ENCODE assay signal across 14 cellular contexts in genomic region chr2:73063472-73063871, GRCh38. TPM values are rescaled to one million over a fixed set of nuclear protein-coding genes. Genes with fewer than 3 reads are reported as not detected.
A peak's percentile ranks its signal among the peaks of the same experiment; 100 is the strongest.
DNase-seq lines count a peak whose midpoint lies in the region; ATAC-seq and TF ChIP-seq lines count a peak whose summit lies in the region.
"Had no signal": no experiment of that assay in that cellular context is flagged by ENCODE, and none has a peak within 500 bp of the region (broad histone marks: within the 10 kb centered on the region; RNA-seq: fewer than 3 reads in every experiment).

No MANE protein-coding gene starts in this region.

- no peak overlapping the region for H3K4me3 ChIP-seq in CD8-positive, alpha-beta memory T cell (ENCODE audit: low read length)
- H3K4me3 ChIP-seq in PC-9 (no peak overlapping the region), neuronal stem cell (ENCODE audit: low read length in 2 of 2) (no peak overlapping the region)
- H3K4me3 ChIP-seq: pancreas, testis had no signal

- H3K27ac Mint-ChIP-seq in CD8-positive, alpha-beta memory T cell: no peak overlapping the region
- peak overlapping the region; percentile 67 for H3K27ac Mint-ChIP-seq in dendritic cell treated with granulocyte-macrophage colony-stimulating factor and Interleukin-4, amounts not matched to agents 40 ng/mL and 50 ng/mL, for 4 days
- H3K27ac Mint-ChIP-seq: activated naive CD8-positive, alpha-beta T cell treated with anti-CD3 and anti-CD28 coated beads for 36 hours; T-helper 1 cell treated with Interleukin-12 subunit alpha and Interleukin-12 subunit beta and Interleukin-4 antibody, amounts not matched to agents 30 μg/mL and 1 μg/mL, for 36 hours had no signal

- peaks cover 16% of the 10 kb centered on the region for H3K79me2 ChIP-seq in PC-9 (ENCODE audit: low read depth)

- no peak overlapping the region for H4K8ac ChIP-seq in neuronal stem cell (ENCODE audit: low read depth, low read length)

- TF ChIP-seq CTCF in PC-9 (conservative IDR thresholded peaks at IDR 0.05): no peak

- peak overlapping the region; percentile 12 for H3K27ac ChIP-seq in CD8-positive, alpha-beta memory T cell (ENCODE audit: low read depth, low read length)
- H3K27ac ChIP-seq in PC-9 (peak overlapping the region; percentile 68), neuronal stem cell (replicated peaks; ENCODE audit: low read length) (no peak overlapping the region)
- H3K27ac ChIP-seq: pancreas, testis had no signal

- H3K9ac ChIP-seq in neuronal stem cell (ENCODE audit: low read depth, low read length, poor library complexity): no peak overlapping the region

- no peaks in the 10 kb centered on the region for H3K4me1 ChIP-seq in CD8-positive, alpha-beta memory T cell (ENCODE audit: insufficient read depth, low read length)
- H3K4me1 ChIP-seq in PC-9 (replicated peaks; ENCODE audit: insufficient read depth): peaks cover 25% of the 10 kb centered on the region
- H3K4me1 ChIP-seq in neuronal stem cell (ENCODE audit: control insufficient read depth in 2 of 2, insufficient read depth in 1 of 2, low read depth in 1 of 2, low read length in 2 of 2): peaks cover 8% of the 10 kb centered on the region in 2 donors
- H3K4me1 ChIP-seq: pancreas, testis had no signal

- H2AK5ac ChIP-seq in neuronal stem cell (ENCODE audit: low read depth, low read length): no peak overlapping the region

- no peaks in the 10 kb centered on the region for H4K20me1 ChIP-seq in PC-9 (ENCODE audit: insufficient read depth)

- H3K14ac ChIP-seq in neuronal stem cell (ENCODE audit: low read length): no peak overlapping the region

- H2BK120ac ChIP-seq in neuronal stem cell (ENCODE audit: low read depth, low read length): no peak overlapping the region

- no peak overlapping the region for H3K23ac ChIP-seq in neuronal stem cell (ENCODE audit: low read depth, low read length, poor library complexity)

- H3K9me3 ChIP-seq in CD8-positive, alpha-beta memory T cell (ENCODE audit: low read length): no peaks in the 10 kb centered on the region
- no peaks in the 10 kb centered on the region for H3K9me3 ChIP-seq in PC-9 (ENCODE audit: insufficient read depth, low read depth)
- no peaks in the 10 kb centered on the region for H3K9me3 ChIP-seq in neuronal stem cell (replicated peaks in 1 of 2; ENCODE audit: control insufficient read depth in 2 of 2, insufficient read depth in 1 of 2, low read depth in 1 of 2, low read length in 2 of 2)
- H3K9me3 ChIP-seq: pancreas, testis had no signal

- H2BK5ac ChIP-seq in neuronal stem cell (ENCODE audit: low read length): no peak overlapping the region

- no TSS peak for BruUV-seq in PC-9 (replicated peaks; lab: Mats Ljungman, UMichigan)

- peaks cover 12% of the 10 kb centered on the region; the same call in 1 of the 2 replicates for H3F3A ChIP-seq in PC-9 (ENCODE audit: insufficient read depth, low read depth)

- peaks cover 9 to 11% (median 10%) of the 10 kb centered on the region in 3 donors for H3K4me1 Mint-ChIP-seq in CD8-positive, alpha-beta memory T cell
- H3K4me1 Mint-ChIP-seq in dendritic cell treated with granulocyte-macrophage colony-stimulating factor and Interleukin-4, amounts not matched to agents 40 ng/mL and 50 ng/mL, for 4 days (ENCODE audit: low read depth): peaks cover 61% of the 10 kb centered on the region

- no peaks in the 10 kb centered on the region for H3K9me3 Mint-ChIP-seq in CD8-positive, alpha-beta memory T cell
- H3K9me3 Mint-ChIP-seq in dendritic cell treated with granulocyte-macrophage colony-stimulating factor and Interleukin-4, amounts not matched to agents 40 ng/mL and 50 ng/mL, for 4 days: peaks cover 4% of the 10 kb centered on the region
- H3K9me3 Mint-ChIP-seq: activated naive CD8-positive, alpha-beta T cell treated with anti-CD3 and anti-CD28 coated beads for 36 hours; T-helper 1 cell treated with Interleukin-12 subunit alpha and Interleukin-12 subunit beta and Interleukin-4 antibody, amounts not matched to agents 30 μg/mL and 1 μg/mL, for 36 hours had no signal

- H3K79me1 ChIP-seq in neuronal stem cell (ENCODE audit: low read depth, low read length): no peaks in the 10 kb centered on the region

- H3K9me2 ChIP-seq in PC-9 (ENCODE audit: insufficient read depth): no peaks in the 10 kb centered on the region

- no peaks in the 10 kb centered on the region for H3K27me3 Mint-ChIP-seq in CD8-positive, alpha-beta memory T cell
- no peaks in the 10 kb centered on the region for H3K27me3 Mint-ChIP-seq in dendritic cell treated with granulocyte-macrophage colony-stimulating factor and Interleukin-4, amounts not matched to agents 40 ng/mL and 50 ng/mL, for 4 days
- H3K27me3 Mint-ChIP-seq: activated naive CD8-positive, alpha-beta T cell treated with anti-CD3 and anti-CD28 coated beads for 36 hours had no signal

- no peak overlapping the region for H3K4me3 Mint-ChIP-seq in CD8-positive, alpha-beta memory T cell
- no peak overlapping the region for H3K4me3 Mint-ChIP-seq in dendritic cell treated with granulocyte-macrophage colony-stimulating factor and Interleukin-4, amounts not matched to agents 40 ng/mL and 50 ng/mL, for 4 days
- H3K4me3 Mint-ChIP-seq: activated naive CD8-positive, alpha-beta T cell treated with anti-CD3 and anti-CD28 coated beads for 36 hours; T-helper 1 cell treated with Interleukin-12 subunit alpha and Interleukin-12 subunit beta and Interleukin-4 antibody, amounts not matched to agents 30 μg/mL and 1 μg/mL, for 36 hours had no signal

- no peak overlapping the region for H3K18ac ChIP-seq in neuronal stem cell (ENCODE audit: low read length)

- H2BK15ac ChIP-seq in neuronal stem cell (ENCODE audit: low read length): no peak overlapping the region

- intact Hi-C loops in PC-9 (cut with micrococcal nuclease; ENCODE audit: unreplicated experiment): no loop called here
- intact Hi-C loops in dendritic cell treated with granulocyte-macrophage colony-stimulating factor and Interleukin-4, amounts not matched to agents 40 ng/mL and 50 ng/mL, for 4 days (cut with micrococcal nuclease): no loop called here

- no peak overlapping the region for H2AFZ ChIP-seq in PC-9
- peak overlapping the region; percentile 21 for H2AFZ ChIP-seq in neuronal stem cell (ENCODE audit: low read length)

- CTCF ChIA-PET in CD8-positive, alpha-beta memory T cell (lab: Charles Lee): no interaction called here
- CTCF ChIA-PET in PC-9 (lab: Charles Lee): no interaction called here

- peaks cover 0 to 1% (median 0%) of the 10 kb centered on the region in 3 donors for H3K36me3 Mint-ChIP-seq in CD8-positive, alpha-beta memory T cell
- peaks cover 60% of the 10 kb centered on the region for H3K36me3 Mint-ChIP-seq in dendritic cell treated with granulocyte-macrophage colony-stimulating factor and Interleukin-4, amounts not matched to agents 40 ng/mL and 50 ng/mL, for 4 days (ENCODE audit: low read depth)

- no peak for DNase-seq in CD8-positive, alpha-beta memory T cell
- no peak for DNase-seq in PC-9
- no peak for DNase-seq in neuronal stem cell (ENCODE audit: low spot score)
- DNase-seq in NCI-H526 treated with DMSO at 0.1 percent for 48 hours (lab: John Stamatoyannopoulos, UW): no peak
- DNase-seq: activated CD4-positive, CD25-positive, alpha-beta regulatory T cell treated with anti-CD3 and anti-CD28 coated beads, Interleukin-2, amount 50 U/mL, for 72 hours; activated naive CD8-positive, alpha-beta T cell treated with anti-CD3 and anti-CD28 coated beads for 36 hours; NCI-H1105 treated with DMSO at 0.1 percent for 48 hours; pancreas; testis had no signal

- no peak for ATAC-seq in GM21360 (IDR thresholded peaks at IDR 0.05; ENCODE audit: unreplicated experiment)
- no peak for ATAC-seq in GM18870 (IDR thresholded peaks at IDR 0.05; ENCODE audit: unreplicated experiment)
- no peak for ATAC-seq in GM19467 (IDR thresholded peaks at IDR 0.05; ENCODE audit: unreplicated experiment)

- POLR2A ChIA-PET in CD8-positive, alpha-beta memory T cell (lab: Charles Lee): no interaction called here
- POLR2A ChIA-PET in PC-9 (lab: Charles Lee; ENCODE audit: unreplicated experiment): no interaction called here

- no peaks in the 10 kb centered on the region for H3K36me3 ChIP-seq in CD8-positive, alpha-beta memory T cell (ENCODE audit: insufficient read depth, low read length)
- H3K36me3 ChIP-seq in PC-9 (ENCODE audit: low read depth): no peaks in the 10 kb centered on the region
- peaks cover 0 to 6% of the 10 kb centered on the region in 2 donors for H3K36me3 ChIP-seq in neuronal stem cell (replicated peaks in 1 of 2; ENCODE audit: control insufficient read depth in 2 of 2, insufficient read depth in 2 of 2, low read length in 2 of 2)
- H3K36me3 ChIP-seq: pancreas had no signal

- no peak overlapping the region for H3K4ac ChIP-seq in neuronal stem cell (ENCODE audit: low read length)

- no peak overlapping the region for H4K91ac ChIP-seq in neuronal stem cell (ENCODE audit: low read depth, low read length, poor library complexity)

- no peaks in the 10 kb centered on the region for H3K27me3 ChIP-seq in CD8-positive, alpha-beta memory T cell (ENCODE audit: insufficient read depth, low read length, poor library complexity, severe bottlenecking)
- no peaks in the 10 kb centered on the region for H3K27me3 ChIP-seq in PC-9 (ENCODE audit: insufficient read depth, low read depth)
- H3K27me3 ChIP-seq in neuronal stem cell (ENCODE audit: control insufficient read depth in 3 of 3, insufficient read depth in 3 of 3, low read depth in 1 of 3, low read length in 3 of 3): peaks cover 0 to 3% (median 0%) of the 10 kb centered on the region in 3 experiments
- H3K27me3 ChIP-seq: pancreas, testis had no signal

- H3K4me2 ChIP-seq in PC-9 (peak overlapping the region; percentile 41), neuronal stem cell (ENCODE audit: insufficient read depth, low read length, poor library complexity, severe bottlenecking) (no peak overlapping the region)

- no CpG with 5 or more reads among the region's 4 CpGs for WGBS in neuronal stem cell (ENCODE audit: extremely low coverage in 2 of 2, insufficient read length in 2 of 2, insufficient replicate concordance in 1 of 2), 2 donors

- no peak overlapping the region for H2BK12ac ChIP-seq in neuronal stem cell (ENCODE audit: low read length)

RNA-seq across cellular contexts. Expression of gene SFXN5, which starts 8.0 kb away (rescaled TPM):
- 10 to 100 TPM; 16.8 to 19.1 TPM for total RNA-seq in CD8-positive, alpha-beta memory T cell
- 1.8 TPM for polyA plus RNA-seq in CD8-positive, alpha-beta memory T cell
- total RNA-seq in PC-9 (2021): 12.5 and 15.2 TPM in 2 replicates
- polyA plus RNA-seq in neuronal stem cell (2013, experiment 1 of 2): 2.9 TPM
- polyA plus RNA-seq in neuronal stem cell (2013, experiment 2 of 2): 3.1 TPM

RNA-seq across cellular contexts. Expression of gene RAB11FIP5, which starts 49.3 kb away (rescaled TPM):
- 1 to 10 TPM; 2.7 to 4.3 TPM for total RNA-seq in CD8-positive, alpha-beta memory T cell
- 10.4 TPM for polyA plus RNA-seq in CD8-positive, alpha-beta memory T cell
- 24.4 and 25.0 TPM in 2 replicates for total RNA-seq in PC-9 (2021)
- polyA plus RNA-seq in neuronal stem cell (2013, experiment 1 of 2): 8.1 TPM
- 7.9 TPM for polyA plus RNA-seq in neuronal stem cell (2013, experiment 2 of 2)
